8 cellular contexts compared by ENCODE assay signal in genomic region chr4:2186133-2186864, GRCh38. TPM values are rescaled to one million over a fixed set of nuclear protein-coding genes. Genes with fewer than 3 reads are reported as not detected.
DNase-seq lines count a peak whose midpoint lies in the region; ATAC-seq and FAIRE-seq lines count a peak whose summit lies in the region.

No MANE protein-coding gene starts in this region.

- no peak for FAIRE-seq in HTR-8/SVneo (lab: Jason Lieb, UNC)

- ATAC-seq in HG03139 (IDR thresholded peaks at IDR 0.05; ENCODE audit: unreplicated experiment) = no peak

- H3K27ac ChIP-seq in SJCRH30 = no peak overlapping the region

- H3K36me3 ChIP-seq in SJCRH30 = no peaks in the 10 kb centered on the region

- peak; percentile 67 for DNase-seq in COR-L47 (lab: John Stamatoyannopoulos, UW)
- DNase-seq in HTR-8/SVneo (ENCODE audit: insufficient read length, low spot score) = peak; percentile 29
- DNase-seq in SJCRH30 = peak; percentile 29 to 38
- DNase-seq in iris pigment epithelial cell (ENCODE audit: low read depth) = peak; percentile 30
- no peak for DNase-seq in NCI-H2227 treated with DMSO at 0.1 percent for 48 hours (lab: John Stamatoyannopoulos, UW)
- DNase-seq in midbrain (lab: John Stamatoyannopoulos, UW) = no peak
- DNase-seq in Kasumi-1 (lab: John Stamatoyannopoulos, UW) = no peak

- H3K4me3 ChIP-seq in SJCRH30 = no peak overlapping the region

- 0 out of 2 replicates have a peak, but pooled peaks cover 3% of the 10 kb centered on the region for H3K9me3 ChIP-seq in SJCRH30 (replicated peaks)

- no peaks in the 10 kb centered on the region for H3K27me3 ChIP-seq in SJCRH30

- no peaks in the 10 kb centered on the region for H3K4me1 ChIP-seq in SJCRH30

RNA-seq across cellular contexts. Expression of gene HAUS3, which starts 55.6 kb away (rescaled TPM):
- total RNA-seq in SJCRH30 (2014; rRNA removed; shearing (Covaris generic)) = 25.0 and 29.1 TPM in 2 replicates

RNA-seq across cellular contexts. Expression of gene POLN, which starts 55.6 kb away (rescaled TPM):
- total RNA-seq in SJCRH30 (2014; rRNA removed; shearing (Covaris generic)) = 1.3 and 1.4 TPM in 2 replicates

Comparison
In these comparisons a context has a peak if more than half of its experiments do, and no peak if none do; other contexts are left out.
1. DNase-seq: peak in COR-L47 (single experiment), HTR-8/SVneo (single experiment), SJCRH30 (2 of 2) and iris pigment epithelial cell (single experiment); none in NCI-H2227 treated with DMSO at 0.1 percent for 48 hours (single experiment), midbrain (single experiment) and Kasumi-1 (0 of 2).